Comparison of ENCODE assay signal across 18 cellular contexts in the genomic region with DNA sequence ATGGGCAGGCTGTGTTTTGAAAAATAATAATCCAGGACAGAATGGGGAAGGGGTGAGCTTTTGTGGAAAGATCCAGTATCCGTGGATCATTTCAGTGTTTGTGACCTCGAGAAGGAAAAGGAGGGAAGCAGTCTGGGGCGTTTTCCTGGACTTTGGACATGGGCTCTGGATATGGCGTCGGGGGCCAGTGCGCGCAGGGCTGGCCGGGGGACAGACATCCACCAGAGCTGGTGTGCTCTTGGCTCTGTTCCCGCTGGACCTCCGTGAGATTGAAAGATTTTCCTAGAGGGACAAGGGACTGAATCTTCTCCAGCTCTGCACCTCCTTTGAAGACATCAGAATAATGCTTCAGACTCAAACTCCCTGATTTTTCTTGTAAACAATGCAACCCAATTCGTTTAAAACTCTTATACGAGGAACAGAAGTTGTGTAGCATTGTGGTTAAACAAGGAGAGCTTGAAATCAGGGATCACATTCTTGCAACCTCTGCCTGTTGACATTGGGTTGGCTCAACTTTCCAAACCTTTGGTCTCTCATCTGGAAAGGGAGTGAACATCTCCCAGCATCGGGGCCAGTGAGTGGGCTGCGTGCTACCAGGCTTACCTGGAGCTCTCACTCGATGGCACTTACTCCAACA.
DNase-seq lines count a peak whose midpoint lies in the region; ATAC-seq, FAIRE-seq and TF ChIP-seq lines count a peak whose summit lies in the region.
"Had no signal": no experiment of that assay in that cellular context is flagged by ENCODE, and none has a peak within 500 bp of the region (broad histone marks: within the 10 kb centered on the region; RNA-seq: fewer than 3 reads in every experiment).

No MANE protein-coding gene starts in this region.

- no peak for TF ChIP-seq POLR2A in HepG2 (IDR thresholded peaks at IDR 0.05; ENCODE audit: insufficient read depth in 1 of 2, low read depth in 2 of 2, low read length in 2 of 2)

- intact Hi-C loops in activated T-helper 2 cell treated with anti-CD3 and anti-CD28 coated beads, Interferon-gamma antibody, Interleukin-2, Interleukin-4, amounts not matched to agents 10 μg/mL and 5 μg/mL and 100 μg/mL, durations not matched to agents 14 hours and 24 hours and 36 hours (cut with micrococcal nuclease): loop anchor here (5.0 kb wide), 1 partner anchor 36 kb away; no protein-coding TSS in a partner anchor
- intact Hi-C loops in HepG2 (cut with micrococcal nuclease; ENCODE audit: unreplicated experiment): loop anchor here (2.0 kb wide), 1 partner anchor 38 kb away; no protein-coding TSS in a partner anchor

- H3K9me3 Mint-ChIP-seq in activated T-helper 2 cell treated with anti-CD3 and anti-CD28 coated beads, Interferon-gamma antibody, Interleukin-2, Interleukin-4, amounts not matched to agents 10 μg/mL and 5 μg/mL and 100 μg/mL, durations not matched to agents 14 hours and 24 hours and 36 hours: no peaks in the 10 kb centered on the region
- peaks cover 4% of the 10 kb centered on the region for H3K9me3 Mint-ChIP-seq in type B pancreatic cell
- H3K9me3 Mint-ChIP-seq: CD8-positive, alpha-beta T cell had no signal

- H3K9me3 ChIP-seq in HepG2 (ENCODE audit: low read length): no peaks in the 10 kb centered on the region
- H3K9me3 ChIP-seq: BE2C had no signal

- FAIRE-seq in HepG2 (lab: Jason Lieb, UNC): peak; percentile 77
- FAIRE-seq: K562 had no signal

- peak overlapping the region; percentile 65 for H3K27ac Mint-ChIP-seq in activated T-helper 2 cell treated with anti-CD3 and anti-CD28 coated beads, Interferon-gamma antibody, Interleukin-2, Interleukin-4, amounts not matched to agents 10 μg/mL and 5 μg/mL and 100 μg/mL, durations not matched to agents 14 hours and 24 hours and 36 hours
- H3K27ac Mint-ChIP-seq in type B pancreatic cell: peak overlapping the region; percentile 99
- H3K27ac Mint-ChIP-seq: CD8-positive, alpha-beta T cell had no signal

- TF ChIP-seq RAD21 in HepG2 (CRISPR knock-in tag; IDR thresholded peaks at IDR 0.05): 0 out of 2 replicates have a peak, but pooled peaks have one; percentile 30

- H3K4me1 ChIP-seq in HepG2 (ENCODE audit: insufficient read depth, low read length): peaks cover 53% of the 10 kb centered on the region
- H3K4me1 ChIP-seq: BE2C had no signal

- H3K9ac ChIP-seq in HepG2 (ENCODE audit: insufficient read depth, low read depth, low read length): peak overlapping the region; percentile 9; the same call in 1 of the 2 replicates

- CTCF ChIA-PET in HepG2 (lab: Yijun Ruan, JAX; ENCODE audit: low intra/inter-chr PET ratio, low total read pairs): no interaction called here

- no peaks in the 10 kb centered on the region for H3K27me3 Mint-ChIP-seq in activated T-helper 2 cell treated with anti-CD3 and anti-CD28 coated beads, Interferon-gamma antibody, Interleukin-2, Interleukin-4, amounts not matched to agents 10 μg/mL and 5 μg/mL and 100 μg/mL, durations not matched to agents 14 hours and 24 hours and 36 hours (ENCODE audit: low read depth)
- peaks cover 3% of the 10 kb centered on the region for H3K27me3 Mint-ChIP-seq in type B pancreatic cell

- no peaks in the 10 kb centered on the region for H3K36me3 ChIP-seq in HepG2 (replicated peaks in 1 of 2; ENCODE audit: control insufficient read depth in 1 of 2, insufficient read depth in 2 of 2, low read length in 2 of 2)
- H3K36me3 ChIP-seq: BE2C had no signal

- DNase-seq in LoVo (ENCODE audit: low spot score) (peak; percentile 25), HepG2 (ENCODE audit: low spot score) (peak; percentile 67), type B pancreatic cell (ENCODE audit: extremely low spot score, unreplicated experiment) (no peak), HK-2 (ENCODE audit: unreplicated experiment) (no peak)
- DNase-seq in activated T-helper 2 cell treated with anti-CD3 and anti-CD28 coated beads, Interferon-gamma antibody, Interleukin-2, Interleukin-4, amounts not matched to agents 10 μg/mL and 5 μg/mL and 100 μg/mL, durations not matched to agents 14 hours and 24 hours and 36 hours (ENCODE audit: low spot score): no peak
- DNase-seq: BE2C; CD8-positive, alpha-beta T cell; GF-D8; GOT3; NCI-H1105; NCI-H1694 treated with DMSO at 0.1 percent for 48 hours; NCI-H446 treated with DMSO at 0.1 percent for 48 hours; NCI-H774; SIG-M5 had no signal

- H3K4me3 Mint-ChIP-seq in activated T-helper 2 cell treated with anti-CD3 and anti-CD28 coated beads, Interferon-gamma antibody, Interleukin-2, Interleukin-4, amounts not matched to agents 10 μg/mL and 5 μg/mL and 100 μg/mL, durations not matched to agents 14 hours and 24 hours and 36 hours (ENCODE audit: low read depth): no peak overlapping the region
- peak overlapping the region; percentile 75 for H3K4me3 Mint-ChIP-seq in type B pancreatic cell
- H3K4me3 Mint-ChIP-seq: CD8-positive, alpha-beta T cell had no signal

- WGBS in HepG2 (ENCODE audit: low lambda C conversion rate): 4% methylated on average over 15 of the region's 15 CpGs

- POLR2A ChIA-PET in HepG2 (lab: Yijun Ruan, JAX): interaction anchor here (1.2 to 1.4 kb wide), 4 partner anchors 11 to 45 kb away, joined by 3 read pairs; no protein-coding TSS in a partner anchor

- H3K36me3 Mint-ChIP-seq in activated T-helper 2 cell treated with anti-CD3 and anti-CD28 coated beads, Interferon-gamma antibody, Interleukin-2, Interleukin-4, amounts not matched to agents 10 μg/mL and 5 μg/mL and 100 μg/mL, durations not matched to agents 14 hours and 24 hours and 36 hours (ENCODE audit: low read depth): no peaks in the 10 kb centered on the region
- peaks cover 7% of the 10 kb centered on the region for H3K36me3 Mint-ChIP-seq in type B pancreatic cell
- H3K36me3 Mint-ChIP-seq: CD8-positive, alpha-beta T cell had no signal

- H3K4me1 Mint-ChIP-seq in activated T-helper 2 cell treated with anti-CD3 and anti-CD28 coated beads, Interferon-gamma antibody, Interleukin-2, Interleukin-4, amounts not matched to agents 10 μg/mL and 5 μg/mL and 100 μg/mL, durations not matched to agents 14 hours and 24 hours and 36 hours (ENCODE audit: low read depth): peaks cover 51% of the 10 kb centered on the region
- H3K4me1 Mint-ChIP-seq in type B pancreatic cell (ENCODE audit: unreplicated experiment): peaks cover 36% of the 10 kb centered on the region

- peak overlapping the region in 2 of 3 experiments; percentile 20 to 35; a peak in 3 of 6 replicates for H3K4me3 ChIP-seq in HepG2 (replicated peaks in 1 of 3; ENCODE audit: insufficient read depth in 1 of 3, low read depth in 2 of 3, low read length in 3 of 3)
- H3K4me3 ChIP-seq: K562 had no signal

- BruUV-seq in HepG2 (replicated peaks; lab: Mats Ljungman, UMichigan): no TSS peak

- TF ChIP-seq EP300 in HepG2 (IDR thresholded peaks at IDR 0.05; ENCODE audit: low read depth in 2 of 2, low read length in 2 of 2): peak in 1 of 2 experiments; percentile 51; a peak in 2 of 4 replicates
- TF ChIP-seq EP300 in HepG2 (CRISPR knock-in tag; IDR thresholded peaks at IDR 0.05; ENCODE audit: borderline replicate concordance): no peak

- TF ChIP-seq CTCF in HepG2 (CRISPR knock-in tag; IDR thresholded peaks at IDR 0.05): 0 out of 2 replicates have a peak, but pooled peaks have one; percentile 9
- TF ChIP-seq CTCF in type B pancreatic cell (conservative IDR thresholded peaks at IDR 0.05): no peak

- no peaks in the 10 kb centered on the region for H4K20me1 ChIP-seq in HepG2 (ENCODE audit: insufficient read depth, low read length)

- peak; percentile 83 for ATAC-seq in HepG2
- no peak for ATAC-seq in GM21723 (IDR thresholded peaks at IDR 0.05; ENCODE audit: unreplicated experiment)
- ATAC-seq in GM21367 (IDR thresholded peaks at IDR 0.05; ENCODE audit: unreplicated experiment): no peak
- ATAC-seq: CD8-positive, alpha-beta T cell; K562; Panc1 had no signal

- H3K27ac ChIP-seq in HepG2 (ENCODE audit: extremely low read length, insufficient read depth, low read length): peak overlapping the region; percentile 74

- in situ Hi-C loops in HepG2 (cut with HindIII; ENCODE audit: extremely low pct_ligation_motif_present, low pct_unique_long_range_greater_than_20kb): no loop called here

- peak overlapping the region; percentile 70 for H3K4me2 ChIP-seq in HepG2 (ENCODE audit: low read depth, low read length)

- no peaks in the 10 kb centered on the region for H3K27me3 ChIP-seq in HepG2 (ENCODE audit: control insufficient read depth in 1 of 2, insufficient read depth in 2 of 2, low read length in 2 of 2)

- H3K79me2 ChIP-seq in HepG2 (ENCODE audit: insufficient read depth, low read length): no peaks in the 10 kb centered on the region

- H2AFZ ChIP-seq in HepG2 (ENCODE audit: low read length): peak overlapping the region; percentile 33

TF ChIP-seq in HepG2, 621 proteins besides CTCF, POLR2A, EP300 and RAD21 (continues in another document):
- TF ChIP-seq, protein P1, sequence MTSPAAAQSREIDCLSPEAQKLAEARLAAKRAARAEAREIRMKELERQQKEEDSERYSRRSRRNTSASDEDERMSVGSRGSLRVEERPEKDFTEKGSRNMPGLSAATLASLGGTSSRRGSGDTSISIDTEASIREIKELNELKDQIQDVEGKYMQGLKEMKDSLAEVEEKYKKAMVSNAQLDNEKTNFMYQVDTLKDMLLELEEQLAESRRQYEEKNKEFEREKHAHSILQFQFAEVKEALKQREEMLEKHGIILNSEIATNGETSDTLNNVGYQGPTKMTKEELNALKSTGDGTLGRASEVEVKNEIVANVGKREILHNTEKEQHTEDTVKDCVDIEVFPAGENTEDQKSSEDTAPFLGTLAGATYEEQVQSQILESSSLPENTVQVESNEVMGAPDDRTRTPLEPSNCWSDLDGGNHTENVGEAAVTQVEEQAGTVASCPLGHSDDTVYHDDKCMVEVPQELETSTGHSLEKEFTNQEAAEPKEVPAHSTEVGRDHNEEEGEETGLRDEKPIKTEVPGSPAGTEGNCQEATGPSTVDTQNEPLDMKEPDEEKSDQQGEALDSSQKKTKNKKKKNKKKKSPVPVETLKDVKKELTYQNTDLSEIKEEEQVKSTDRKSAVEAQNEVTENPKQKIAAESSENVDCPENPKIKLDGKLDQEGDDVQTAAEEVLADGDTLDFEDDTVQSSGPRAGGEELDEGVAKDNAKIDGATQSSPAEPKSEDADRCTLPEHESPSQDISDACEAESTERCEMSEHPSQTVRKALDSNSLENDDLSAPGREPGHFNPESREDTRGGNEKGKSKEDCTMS (CRISPR knock-in tag; conservative IDR thresholded peaks at IDR 0.05): no peak
- peak; percentile 48; the same call in 1 of the 2 replicates for TF ChIP-seq RARA (CRISPR knock-in tag; IDR thresholded peaks at IDR 0.05)
- TF ChIP-seq GABPB1 (CRISPR knock-in tag; IDR thresholded peaks at IDR 0.05): peak; percentile 52
- no peak for TF ChIP-seq DR1 (CRISPR knock-in tag; IDR thresholded peaks at IDR 0.05)
- no peak for TF ChIP-seq FOXA1 (IDR thresholded peaks at IDR 0.05)
- peak; percentile 90 for TF ChIP-seq FOXA1 (CRISPR knock-in tag; IDR thresholded peaks at IDR 0.05)
- peak; percentile 85; the same call in 1 of the 2 replicates for TF ChIP-seq MTA1 (CRISPR knock-in tag; IDR thresholded peaks at IDR 0.05; ENCODE audit: borderline replicate concordance)

Comparison
In these comparisons a context has a peak if more than half of its experiments do, and no peak if none do; other contexts are left out.
1. DNase-seq: peak in LoVo (single experiment) and HepG2 (single experiment); none in activated T-helper 2 cell treated with anti-CD3 and anti-CD28 coated beads, Interferon-gamma antibody, Interleukin-2, Interleukin-4, amounts not matched to agents 10 μg/mL and 5 μg/mL and 100 μg/mL, durations not matched to agents 14 hours and 24 hours and 36 hours (single experiment), type B pancreatic cell (single experiment) and HK-2 (single experiment).